Comparison of ENCODE assay signal across 9 cellular contexts in the genomic region with DNA sequence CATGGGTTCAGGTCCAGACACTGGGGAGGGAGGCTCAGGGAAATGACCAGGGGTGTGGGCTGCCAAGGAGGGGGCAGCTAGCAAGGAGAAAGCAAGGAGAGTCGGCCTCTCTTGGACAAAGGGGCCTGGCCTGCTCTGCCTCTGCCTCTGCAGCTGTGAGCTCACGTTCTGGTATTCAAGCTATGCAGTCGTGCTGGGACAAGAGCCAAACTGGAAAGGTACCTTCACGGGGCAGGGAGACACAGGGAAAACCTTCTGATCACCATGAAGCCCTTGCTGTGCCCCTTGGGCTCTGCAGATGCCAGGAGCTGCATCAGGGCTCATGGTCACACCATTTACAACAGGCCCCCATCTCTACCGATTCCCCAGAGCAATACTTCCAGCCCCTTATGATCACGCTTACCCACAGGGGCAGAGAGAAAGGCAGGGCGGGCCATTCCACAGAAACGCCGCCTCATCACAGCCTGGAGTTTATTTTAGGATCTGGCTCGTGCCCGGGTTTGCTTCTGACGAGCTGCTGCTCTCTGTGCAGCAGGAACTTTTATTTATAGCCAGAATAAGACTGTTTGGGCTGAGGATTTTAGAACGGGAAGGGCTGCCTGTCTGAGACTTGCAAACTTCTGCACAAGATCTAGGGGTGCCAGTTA.
A peak's percentile ranks its signal among the peaks of the same experiment; 100 is the strongest.
DNase-seq lines count a peak whose midpoint lies in the region; TF ChIP-seq lines count a peak whose summit lies in the region.
"Had no signal": no experiment of that assay in that cellular context is flagged by ENCODE, and none has a peak within 500 bp of the region (broad histone marks: within the 10 kb centered on the region; RNA-seq: fewer than 3 reads in every experiment).

No MANE protein-coding gene starts in this region.

- H3K4me3 ChIP-seq in AG04450 (ENCODE audit: low read depth, low read length) (peak overlapping the region; percentile 41), mesodermal cell (ENCODE audit: extremely low read depth, insufficient read depth, low read length, poor library complexity, severe bottlenecking) (no peak overlapping the region)

- H3K9me3 ChIP-seq in AG04450 (ENCODE audit: control insufficient read depth, insufficient read depth, low read length) (peaks cover 2% of the 10 kb centered on the region; the same call in 1 of the 2 replicates), mesodermal cell (ENCODE audit: control insufficient read depth, low read length) (no peaks in the 10 kb centered on the region)

- H3K27ac ChIP-seq in AG04450 (ENCODE audit: low read depth, low read length) (peak overlapping the region; percentile 97), mesodermal cell (ENCODE audit: low read depth, low read length, severe bottlenecking) (peak overlapping the region; percentile 97)

- no peaks in the 10 kb centered on the region for H3K27me3 ChIP-seq in AG04450 (ENCODE audit: control insufficient read depth, insufficient read depth, low read length)

- H3K27ac Mint-ChIP-seq in endothelial cell (ENCODE audit: unreplicated experiment) (peak overlapping the region; percentile 78), CD14-positive monocyte (peak overlapping the region in 2 of 7 donors; percentile 43 to 64)
- H3K27ac Mint-ChIP-seq: activated naive CD8-positive, alpha-beta T cell treated with anti-CD3 and anti-CD28 coated beads, Interleukin-2, amount 10 ng/mL, durations not matched to agents 7 days and 5 days had no signal

- DNase-seq in AG04450 (ENCODE audit: low read depth, low spot score) (peak; percentile 68), NCI-H460 (ENCODE audit: extremely low read depth, low read depth) (peak; percentile 13), endothelial cell (ENCODE audit: low spot score) (no peak), CD14-positive monocyte (ENCODE audit: low spot score) (no peak), DMS53 treated with DMSO at 0.1 percent for 48 hours (lab: John Stamatoyannopoulos, UW; ENCODE audit: unreplicated experiment) (no peak), NCI-H2107 treated with DMSO at 0.1 percent for 48 hours (lab: John Stamatoyannopoulos, UW; ENCODE audit: unreplicated experiment) (no peak), NCI-H128 (lab: John Stamatoyannopoulos, UW; ENCODE audit: unreplicated experiment) (no peak)
- DNase-seq: activated naive CD8-positive, alpha-beta T cell treated with anti-CD3 and anti-CD28 coated beads, Interleukin-2, amount 10 ng/mL, durations not matched to agents 7 days and 5 days had no signal

- peak overlapping the region; percentile 14 for H3K4me3 Mint-ChIP-seq in endothelial cell (ENCODE audit: unreplicated experiment)
- no peak overlapping the region for H3K4me3 Mint-ChIP-seq in CD14-positive monocyte
- H3K4me3 Mint-ChIP-seq: activated naive CD8-positive, alpha-beta T cell treated with anti-CD3 and anti-CD28 coated beads, Interleukin-2, amount 10 ng/mL, durations not matched to agents 7 days and 5 days had no signal

- peaks cover 76% of the 10 kb centered on the region for H3K36me3 Mint-ChIP-seq in endothelial cell (ENCODE audit: low read depth, unreplicated experiment)
- peaks cover 96 to 97% of the 10 kb centered on the region in 2 donors for H3K36me3 Mint-ChIP-seq in CD14-positive monocyte

- POLR2A ChIA-PET in AG04450 (lab: Yijun Ruan, JAX) = interaction anchor here (0.6 to 2.6 kb wide), 9 partner anchors 17 to 235 kb away, joined by 3 to 15 read pairs (median 4); no protein-coding TSS in a partner anchor

- TF ChIP-seq CTCF in AG04450 (IDR thresholded peaks at IDR 0.05; ENCODE audit: low read depth, low read length) = no peak
- no peak for TF ChIP-seq CTCF in endothelial cell (IDR thresholded peaks at IDR 0.05; ENCODE audit: unreplicated experiment)
- TF ChIP-seq CTCF in CD14-positive monocyte (IDR thresholded peaks at IDR 0.05) = no peak

- peaks cover 42% of the 10 kb centered on the region for H3K4me1 ChIP-seq in mesodermal cell (ENCODE audit: control insufficient read depth, insufficient read depth, low read length, poor library complexity, severe bottlenecking)

- H3K36me3 ChIP-seq in mesodermal cell (ENCODE audit: control insufficient read depth, insufficient read depth, low read length) = peaks cover 38% of the 10 kb centered on the region

- intact Hi-C loops in CD14-positive monocyte (cut with micrococcal nuclease) = no loop called here

- H3K27me3 Mint-ChIP-seq in endothelial cell (ENCODE audit: unreplicated experiment) (peaks cover 17% of the 10 kb centered on the region), CD14-positive monocyte (ENCODE audit: low read depth in 3 of 3) (no peaks in the 10 kb centered on the region)
- H3K27me3 Mint-ChIP-seq: activated naive CD8-positive, alpha-beta T cell treated with anti-CD3 and anti-CD28 coated beads, Interleukin-2, amount 10 ng/mL, durations not matched to agents 7 days and 5 days had no signal

- H3K9me3 Mint-ChIP-seq in endothelial cell (ENCODE audit: unreplicated experiment) (no peaks in the 10 kb centered on the region), CD14-positive monocyte (no peaks in the 10 kb centered on the region)
- H3K9me3 Mint-ChIP-seq: activated naive CD8-positive, alpha-beta T cell treated with anti-CD3 and anti-CD28 coated beads, Interleukin-2, amount 10 ng/mL, durations not matched to agents 7 days and 5 days had no signal

- CTCF ChIA-PET in AG04450 (lab: Charles Lee) = interaction anchor here (1.2 to 1.8 kb wide), 2 partner anchors 69 to 132 kb away, joined by 3 to 8 read pairs; no protein-coding TSS in a partner anchor

- peaks cover 12% of the 10 kb centered on the region for H3K4me1 Mint-ChIP-seq in endothelial cell (ENCODE audit: unreplicated experiment)
- H3K4me1 Mint-ChIP-seq in CD14-positive monocyte = peaks cover 5% of the 10 kb centered on the region
- H3K4me1 Mint-ChIP-seq: activated naive CD8-positive, alpha-beta T cell treated with anti-CD3 and anti-CD28 coated beads, Interleukin-2, amount 10 ng/mL, durations not matched to agents 7 days and 5 days had no signal

- 23 to 47% methylated on average over 11 to 13 of the region's 13 CpGs for WGBS in mesodermal cell (ENCODE audit: insufficient coverage in 2 of 2), 2 experiments

Comparison
In these comparisons a context has a peak if more than half of its experiments do, and no peak if none do; other contexts are left out.
1. DNase-seq: peak in AG04450 (single experiment) and NCI-H460 (single experiment); none in endothelial cell (single experiment), CD14-positive monocyte (single experiment), DMS53 treated with DMSO at 0.1 percent for 48 hours (single experiment), NCI-H2107 treated with DMSO at 0.1 percent for 48 hours (single experiment) and NCI-H128 (single experiment).